In the genomic region with DNA sequence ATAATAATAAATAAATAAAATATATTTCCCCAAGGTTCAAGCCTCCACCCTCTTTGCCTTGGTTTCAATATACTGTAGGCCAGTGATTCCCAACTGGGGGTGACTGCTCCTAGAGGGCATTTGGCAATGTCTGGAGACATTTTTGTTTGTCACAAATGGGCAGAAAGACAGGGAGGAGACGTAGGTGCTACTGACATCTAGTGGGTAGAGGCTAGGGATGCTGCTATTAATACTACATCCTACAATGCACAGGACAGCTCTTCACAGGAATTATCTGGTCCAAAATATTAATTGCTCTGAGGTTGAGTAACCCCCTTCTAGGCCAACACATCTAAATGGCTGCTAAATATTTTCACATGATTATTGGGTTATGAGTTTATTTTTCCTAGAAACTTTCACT, we compare ENCODE assay signal across 9 cellular contexts. TPM values are rescaled to one million over a fixed set of nuclear protein-coding genes. Genes with fewer than 3 reads are reported as not detected.
DNase-seq lines count a peak whose midpoint lies in the region; ATAC-seq and TF ChIP-seq lines count a peak whose summit lies in the region.
"Had no signal": no experiment of that assay in that cellular context is flagged by ENCODE, and none has a peak within 500 bp of the region (broad histone marks: within the 10 kb centered on the region; RNA-seq: fewer than 3 reads in every experiment).

No MANE protein-coding gene starts in this region.

- no peak for ATAC-seq in HG03139 (IDR thresholded peaks at IDR 0.05; ENCODE audit: unreplicated experiment)
- ATAC-seq in GM19467 (IDR thresholded peaks at IDR 0.05; ENCODE audit: unreplicated experiment), result no peak
- no peak for ATAC-seq in right cardiac atrium

- intact Hi-C loops in right cardiac atrium (cut with DNase I), result no loop called here

- TF ChIP-seq EP300 in Ishikawa (IDR thresholded peaks at IDR 0.05; ENCODE audit: borderline replicate concordance), result no peak

- peak; percentile 67 for TF ChIP-seq CTCF in fibroblast of pulmonary artery (IDR thresholded peaks at IDR 0.05; ENCODE audit: low read length, missing control alignments)

- H3K4me3 ChIP-seq in fibroblast of pulmonary artery (replicated peaks; ENCODE audit: low read depth, low read length) (no peak overlapping the region), right cardiac atrium (ENCODE audit: low read length) (no peak overlapping the region)
- H3K4me3 ChIP-seq: SJCRH30 had no signal

- 3% methylated on average over 1 of the region's 1 CpG for WGBS in right cardiac atrium

- no peaks in the 10 kb centered on the region for H3K9me3 ChIP-seq in right cardiac atrium (ENCODE audit: control insufficient read depth, low read length)
- H3K9me3 ChIP-seq: SJCRH30 had no signal

- no peak overlapping the region for H3K27ac ChIP-seq in right cardiac atrium (ENCODE audit: low read length)
- H3K27ac ChIP-seq: SJCRH30 had no signal

- H3K4me1 ChIP-seq in right cardiac atrium (ENCODE audit: control insufficient read depth, insufficient read depth, low read length), result no peaks in the 10 kb centered on the region
- H3K4me1 ChIP-seq: SJCRH30 had no signal

- no peaks in the 10 kb centered on the region for H3K27me3 ChIP-seq in right cardiac atrium (ENCODE audit: control insufficient read depth, insufficient read depth)
- H3K27me3 ChIP-seq: SJCRH30 had no signal

- peak; percentile 82 for DNase-seq in DMS 273 (lab: John Stamatoyannopoulos, UW; ENCODE audit: unreplicated experiment)
- peak; percentile 70 for DNase-seq in RPMI8226
- DNase-seq in fibroblast of pulmonary artery (ENCODE audit: low read depth), result peak; percentile 67
- DNase-seq in activated T-cell treated with anti-CD3 and anti-CD28 coated beads for 4 hours, result no peak
- DNase-seq in right cardiac atrium, result no peak

- peak; percentile 56 for TF ChIP-seq RAD21 in Ishikawa (IDR thresholded peaks at IDR 0.05; ENCODE audit: low read depth)

TF ChIP-seq in Ishikawa, 13 proteins besides CTCF, POLR2A, EP300 and RAD21:
- TF ChIP-seq CREB1 (IDR thresholded peaks at IDR 0.05; ENCODE audit: low read depth), result no peak
- TF ChIP-seq TCF12 (IDR thresholded peaks at IDR 0.05; ENCODE audit: low read depth), result no peak

RNA-seq across cellular contexts. Expression of a gene that starts 12.8 kb away (rescaled TPM):
- 10 to 100 TPM; 22.9 to 27.6 (median 24.3) TPM for total RNA-seq in right cardiac atrium
- 19.1 TPM for polyA plus RNA-seq in right cardiac atrium

RNA-seq across cellular contexts. Expression of a gene that starts 20.3 kb away (rescaled TPM):
- total RNA-seq in right cardiac atrium, result 10 to 100 TPM; 37.4 to 43.2 (median 38.4) TPM
- 30.4 TPM for polyA plus RNA-seq in right cardiac atrium

RNA-seq across cellular contexts. Expression of a gene that starts 27.8 kb away (rescaled TPM):
- 1 to 10 TPM; 5.6 to 7.1 (median 6.3) TPM for total RNA-seq in right cardiac atrium
- 3.3 TPM for polyA plus RNA-seq in right cardiac atrium

RNA-seq across cellular contexts. Expression of a gene that starts 52.5 kb away (rescaled TPM):
- 1 to 10 TPM; 7.9 to 9.7 (median 9.2) TPM for total RNA-seq in right cardiac atrium
- 4.3 TPM for polyA plus RNA-seq in right cardiac atrium

Comparison
In these comparisons a context has a peak if more than half of its experiments do, and no peak if none do; other contexts are left out.
1. DNase-seq: peak in DMS 273 (single experiment), RPMI8226 (single experiment) and fibroblast of pulmonary artery (single experiment); none in activated T-cell treated with anti-CD3 and anti-CD28 coated beads for 4 hours (single experiment) and right cardiac atrium (0 of 3).